Comparison of ENCODE assay signal across 8 cellular contexts in the genomic region with DNA sequence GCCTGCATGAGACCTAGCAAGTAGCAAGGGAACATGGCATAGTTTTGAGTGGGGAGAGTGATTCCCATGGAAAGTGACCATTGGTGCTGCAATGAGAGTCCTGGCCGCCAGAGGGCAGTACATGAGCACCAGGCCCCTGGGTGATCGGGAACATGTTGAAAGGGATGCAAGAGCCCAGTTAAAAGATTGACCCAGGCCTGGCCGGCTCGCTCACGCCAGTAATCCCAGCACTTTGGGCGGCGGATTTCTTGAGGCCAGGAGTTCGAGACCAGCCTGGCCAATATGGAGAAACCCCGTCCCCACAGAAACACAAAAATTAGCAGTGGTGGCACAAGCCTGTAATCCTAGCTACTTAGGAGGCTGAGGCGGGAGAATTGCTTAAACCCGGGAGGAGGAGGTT. TPM values are rescaled to one million over a fixed set of nuclear protein-coding genes. Genes with fewer than 3 reads are reported as not detected.
A peak's percentile ranks its signal among the peaks of the same experiment; 100 is the strongest.
DNase-seq lines count a peak whose midpoint lies in the region; ATAC-seq and TF ChIP-seq lines count a peak whose summit lies in the region.

No MANE protein-coding gene starts in this region.

- H3K9me3 ChIP-seq in aorta (ENCODE audit: control insufficient read depth, low read length), result no peaks in the 10 kb centered on the region

- ATAC-seq in HG03280 (IDR thresholded peaks at IDR 0.05; ENCODE audit: unreplicated experiment) (peak; percentile 87), aorta (ENCODE audit: low FRiP score) (peak; percentile 94)

- intact Hi-C loops in aorta (cut with DNase I), result loop anchor here (1.0 to 2.0 kb wide), 2 partner anchors 77 to 78 kb away; no protein-coding TSS in a partner anchor

- H3K27ac ChIP-seq in RWPE1 (no peak overlapping the region), aorta (ENCODE audit: low read depth in 1 of 2, low read length in 2 of 2) (no peak overlapping the region)

- H3K27me3 ChIP-seq in aorta (ENCODE audit: control insufficient read depth in 1 of 2, insufficient read depth in 2 of 2, low read length in 1 of 2), result no peaks in the 10 kb centered on the region

- peak; percentile 87 for TF ChIP-seq CTCF in RWPE1 (conservative IDR thresholded peaks at IDR 0.05; ENCODE audit: low read depth)

- H3K4me3 ChIP-seq in aorta (ENCODE audit: low read length in 2 of 2), result no peak overlapping the region

- 57 to 67% methylated on average over 11 of the region's 11 CpGs for WGBS in aorta, 2 donors

- CTCF ChIA-PET in RWPE1 (lab: Yijun Ruan, JAX), result interaction anchor here (0.6 to 3.3 kb wide), 15 partner anchors 8 to 99 kb away, joined by 3 to 57 read pairs (median 4); a partner anchor contains a TSS

- POLR2A ChIA-PET in RWPE1 (lab: Yijun Ruan, JAX; ENCODE audit: low non-redundant PET), result no interaction called here

- no peaks in the 10 kb centered on the region for H3K36me3 ChIP-seq in aorta (ENCODE audit: control insufficient read depth in 1 of 2, insufficient read depth in 2 of 2, low read length in 1 of 2)

- DNase-seq in CD1c-positive myeloid dendritic cell (ENCODE audit: extremely low spot score) (peak; percentile 80), GM19240 (ENCODE audit: insufficient read length, low spot score) (peak; percentile 17), RWPE1 (ENCODE audit: low spot score) (peak; percentile 79), glomerular visceral epithelial cell (ENCODE audit: extremely low spot score) (peak; percentile 66), pons (ENCODE audit: low spot score) (peak; percentile 44), aorta (peak; percentile 71 to 91)
- peak; percentile 85 for DNase-seq in activated effector memory CD4-positive, alpha-beta T cell treated with anti-CD3 and anti-CD28 coated beads, Interleukin-2, amount 50 U/mL, for 16 hours

- H3K4me1 ChIP-seq in aorta (ENCODE audit: control insufficient read depth in 1 of 2, insufficient read depth in 2 of 2, low read length in 2 of 2), result peaks cover 0 to 1% of the 10 kb centered on the region in 2 donors

RNA-seq across cellular contexts. Expression of a gene that starts 22.2 kb away (rescaled TPM):
- total RNA-seq in aorta, result 10 to 100 TPM; 28.6 to 65.8 TPM
- polyA plus RNA-seq in aorta, result 10 to 100 TPM; 19.2 to 23.5 TPM

Comparison
In these comparisons a context has a peak if more than half of its experiments do, and no peak if none do; other contexts are left out.
1. DNase-seq: peak in every context shown above with its lines; median percentile 85 in activated effector memory CD4-positive, alpha-beta T cell treated with anti-CD3 and anti-CD28 coated beads, Interleukin-2, amount 50 U/mL, for 16 hours; 81 in aorta; 80 in CD1c-positive myeloid dendritic cell; 79 in RWPE1; 66 in glomerular visceral epithelial cell; 44 in pons; 17 in GM19240.